26 cellular contexts compared by ENCODE assay signal in genomic region chr18:62454527-62454926, GRCh38.
DNase-seq lines count a peak whose midpoint lies in the region; ATAC-seq, FAIRE-seq and TF ChIP-seq lines count a peak whose summit lies in the region.
"Had no signal": no experiment of that assay in that cellular context is flagged by ENCODE, and none has a peak within 500 bp of the region (broad histone marks: within the 10 kb centered on the region; RNA-seq: fewer than 3 reads in every experiment).

No MANE protein-coding gene starts in this region.

- H2BK5ac ChIP-seq in neuronal stem cell (ENCODE audit: low read length), result no peak overlapping the region

- no peaks in the 10 kb centered on the region for H3K36me3 ChIP-seq in HepG2 (replicated peaks in 1 of 2; ENCODE audit: control insufficient read depth in 1 of 2, insufficient read depth in 2 of 2, low read length in 2 of 2)
- H3K36me3 ChIP-seq in right lobe of liver, result no peaks in the 10 kb centered on the region
- no peaks in the 10 kb centered on the region for H3K36me3 ChIP-seq in lung (ENCODE audit: control insufficient read depth in 2 of 2, insufficient read depth in 2 of 2, low read length in 2 of 2)
- no peaks in the 10 kb centered on the region for H3K36me3 ChIP-seq in neuronal stem cell (replicated peaks in 1 of 2; ENCODE audit: control insufficient read depth in 2 of 2, insufficient read depth in 2 of 2, low read length in 2 of 2)
- H3K36me3 ChIP-seq: BLaER1 treated with 17β-estradiol and CSF1 and Interleukin-3, amounts not matched to agents 10 nM and 100 nM had no signal

- no peak overlapping the region for H2BK12ac ChIP-seq in neuronal stem cell (ENCODE audit: low read length)

- H4K8ac ChIP-seq in neuronal stem cell (ENCODE audit: low read depth, low read length), result no peak overlapping the region

- H2AK5ac ChIP-seq in neuronal stem cell (ENCODE audit: low read depth, low read length), result no peak overlapping the region

- intact Hi-C loops in HepG2 (cut with micrococcal nuclease; ENCODE audit: unreplicated experiment) (no loop called here), right lobe of liver (cut with DNase I) (loop anchor here in 1 of 2 donors (10.0 kb wide), 1 partner anchor 50 kb away; no protein-coding TSS in a partner anchor)

- H3K18ac ChIP-seq in neuronal stem cell (ENCODE audit: low read length), result no peak overlapping the region

- H3K27ac Mint-ChIP-seq in osteocyte (ENCODE audit: unreplicated experiment), result no peak overlapping the region
- H3K27ac Mint-ChIP-seq: B cell; CD4-positive, alpha-beta memory T cell; CD4-positive, CD25-positive, alpha-beta regulatory T cell; CD8-positive, alpha-beta memory T cell had no signal

- H3K27me3 ChIP-seq in HepG2 (ENCODE audit: control insufficient read depth in 1 of 2, insufficient read depth in 2 of 2, low read length in 2 of 2), result no peaks in the 10 kb centered on the region
- H3K27me3 ChIP-seq in right lobe of liver, result no peaks in the 10 kb centered on the region
- H3K27me3 ChIP-seq in lung (ENCODE audit: control insufficient read depth, insufficient read depth), result no peaks in the 10 kb centered on the region
- H3K27me3 ChIP-seq in neuronal stem cell (ENCODE audit: control insufficient read depth in 3 of 3, insufficient read depth in 3 of 3, low read depth in 1 of 3, low read length in 3 of 3), result peaks cover 0 to 4% (median 0%) of the 10 kb centered on the region in 3 experiments
- H3K27me3 ChIP-seq: BLaER1 treated with 17β-estradiol and CSF1 and Interleukin-3, amounts not matched to agents 10 nM and 100 nM had no signal

- H3K79me2 ChIP-seq in HepG2 (ENCODE audit: insufficient read depth, low read length), result peaks cover 6% of the 10 kb centered on the region

- peak overlapping the region; percentile 56; the same call in 1 of the 2 replicates for H3K4me2 ChIP-seq in HepG2 (ENCODE audit: low read depth, low read length)
- H3K4me2 ChIP-seq in neuronal stem cell (ENCODE audit: insufficient read depth, low read length, poor library complexity, severe bottlenecking), result no peak overlapping the region
- H3K4me2 ChIP-seq: A549 had no signal

- no peak for ATAC-seq in HepG2
- ATAC-seq in right lobe of liver, result no peak
- ATAC-seq in lung (ENCODE audit: insufficient read depth, low FRiP score), result no peak
- ATAC-seq in HG03025 (IDR thresholded peaks at IDR 0.05; ENCODE audit: low FRiP score, unreplicated experiment), result no peak
- ATAC-seq: A549 had no signal

- no peaks in the 10 kb centered on the region for H4K20me1 ChIP-seq in HepG2 (ENCODE audit: insufficient read depth, low read length)
- H4K20me1 ChIP-seq: BLaER1 treated with 17β-estradiol and CSF1 and Interleukin-3, amounts not matched to agents 10 nM and 100 nM had no signal

- H4K91ac ChIP-seq in neuronal stem cell (ENCODE audit: low read depth, low read length, poor library complexity), result no peak overlapping the region

- H3K9ac ChIP-seq in HepG2 (ENCODE audit: insufficient read depth, low read depth, low read length), result peak overlapping the region; percentile 54; the same call in 1 of the 2 replicates
- H3K9ac ChIP-seq in neuronal stem cell (ENCODE audit: low read depth, low read length, poor library complexity), result no peak overlapping the region
- H3K9ac ChIP-seq: BLaER1 treated with 17β-estradiol and CSF1 and Interleukin-3, amounts not matched to agents 10 nM and 100 nM had no signal

- BruUV-seq in HepG2 (replicated peaks; lab: Mats Ljungman, UMichigan), result no TSS peak

- 80% methylated on average over 5 of the region's 5 CpGs for WGBS in HepG2 (ENCODE audit: low lambda C conversion rate)
- 85% methylated on average over 5 of the region's 5 CpGs for WGBS in right lobe of liver (ENCODE audit: insufficient coverage, low coverage, low lambda C conversion rate, missing lambda C conversion rate)
- 95% methylated on average over 5 of the region's 5 CpGs for WGBS in lung, 2 donors
- WGBS in neuronal stem cell (ENCODE audit: extremely low coverage in 2 of 2, insufficient read length in 2 of 2, insufficient replicate concordance in 1 of 2), 2 donors, result no CpG with 5 or more reads among the region's 5 CpGs

- TF ChIP-seq POLR2A in HepG2 (IDR thresholded peaks at IDR 0.05; ENCODE audit: insufficient read depth in 1 of 2, low read depth in 2 of 2, low read length in 2 of 2) (no peak), right lobe of liver (IDR thresholded peaks at IDR 0.05) (no peak)

- TF ChIP-seq CTCF in HepG2 (CRISPR knock-in tag; IDR thresholded peaks at IDR 0.05), result no peak
- no peak for TF ChIP-seq CTCF in right lobe of liver (IDR thresholded peaks at IDR 0.05)
- TF ChIP-seq CTCF in lung (IDR thresholded peaks at IDR 0.05; ENCODE audit: control extremely low read depth, extremely low read depth), result no peak
- no peak for TF ChIP-seq CTCF in osteocyte (IDR thresholded peaks at IDR 0.05)

- peaks cover 21% of the 10 kb centered on the region for H3K27me3 Mint-ChIP-seq in osteocyte (ENCODE audit: unreplicated experiment)

- CTCF ChIA-PET in HepG2 (lab: Yijun Ruan, JAX; ENCODE audit: low intra/inter-chr PET ratio, low total read pairs), result no interaction called here

- H3K27ac ChIP-seq in HepG2 (ENCODE audit: extremely low read length, insufficient read depth, low read length) (peak overlapping the region; percentile 86), right lobe of liver (no peak overlapping the region), lung (ENCODE audit: low read depth in 1 of 2, low read length in 1 of 2) (no peak overlapping the region), neuronal stem cell (replicated peaks; ENCODE audit: low read length) (no peak overlapping the region)
- H3K27ac ChIP-seq: 22Rv1, C4-2B had no signal

- H3K4ac ChIP-seq in neuronal stem cell (ENCODE audit: low read length), result no peak overlapping the region

- no peaks in the 10 kb centered on the region for H3K36me3 Mint-ChIP-seq in osteocyte (ENCODE audit: unreplicated experiment)
- H3K36me3 Mint-ChIP-seq: CD4-positive, alpha-beta memory T cell; CD4-positive, CD25-positive, alpha-beta regulatory T cell; CD8-positive, alpha-beta memory T cell had no signal

- peaks cover 2% of the 10 kb centered on the region for H3K9me3 Mint-ChIP-seq in osteocyte (ENCODE audit: unreplicated experiment)
- H3K9me3 Mint-ChIP-seq: CD8-positive, alpha-beta memory T cell had no signal

- no peak overlapping the region for H2AFZ ChIP-seq in HepG2 (ENCODE audit: low read length)
- H2AFZ ChIP-seq in neuronal stem cell (ENCODE audit: low read length), result no peak overlapping the region

- TF ChIP-seq EP300 in HepG2 (IDR thresholded peaks at IDR 0.05; ENCODE audit: low read depth in 2 of 2, low read length in 2 of 2) (no peak), HepG2 (CRISPR knock-in tag; IDR thresholded peaks at IDR 0.05; ENCODE audit: borderline replicate concordance) (no peak)

- H2BK120ac ChIP-seq in neuronal stem cell (ENCODE audit: low read depth, low read length), result no peak overlapping the region

- no peak overlapping the region for H2BK15ac ChIP-seq in neuronal stem cell (ENCODE audit: low read length)

- H3K4me3 ChIP-seq in HepG2 (replicated peaks in 1 of 3; ENCODE audit: insufficient read depth in 1 of 3, low read depth in 2 of 3, low read length in 3 of 3) (no peak overlapping the region), right lobe of liver (no peak overlapping the region), lung (no peak overlapping the region), neuronal stem cell (ENCODE audit: low read length in 2 of 2) (no peak overlapping the region)
- H3K4me3 ChIP-seq: A549; BLaER1 treated with 17β-estradiol and CSF1 and Interleukin-3, amounts not matched to agents 10 nM and 100 nM; GM12878 had no signal

- H3K14ac ChIP-seq in neuronal stem cell (ENCODE audit: low read length), result no peak overlapping the region

- FAIRE-seq in HepG2 (lab: Jason Lieb, UNC), result no peak
- FAIRE-seq: A549, GM12878, GM12892 had no signal

- TF ChIP-seq RAD21 in HepG2 (CRISPR knock-in tag; IDR thresholded peaks at IDR 0.05), result no peak

- H3K9me3 ChIP-seq in HepG2 (ENCODE audit: low read length), result no peaks in the 10 kb centered on the region
- H3K9me3 ChIP-seq in right lobe of liver, result no peaks in the 10 kb centered on the region
- H3K9me3 ChIP-seq in lung (ENCODE audit: control insufficient read depth in 2 of 2, insufficient read depth in 1 of 2, low read length in 1 of 2), result no peaks in the 10 kb centered on the region
- H3K9me3 ChIP-seq in neuronal stem cell (replicated peaks in 1 of 2; ENCODE audit: control insufficient read depth in 2 of 2, insufficient read depth in 1 of 2, low read depth in 1 of 2, low read length in 2 of 2), result peaks cover 0 to 2% of the 10 kb centered on the region in 2 donors

- H3K23ac ChIP-seq in neuronal stem cell (ENCODE audit: low read depth, low read length, poor library complexity), result no peak overlapping the region

- no peaks in the 10 kb centered on the region for H3K79me1 ChIP-seq in neuronal stem cell (ENCODE audit: low read depth, low read length)

- H3K4me3 Mint-ChIP-seq in osteocyte (ENCODE audit: unreplicated experiment), result no peak overlapping the region
- H3K4me3 Mint-ChIP-seq: B cell; CD4-positive, alpha-beta memory T cell; CD4-positive, CD25-positive, alpha-beta regulatory T cell; CD8-positive, alpha-beta memory T cell had no signal

- H3K4me1 ChIP-seq in HepG2 (ENCODE audit: insufficient read depth, low read length), result peaks cover 96% of the 10 kb centered on the region
- H3K4me1 ChIP-seq in right lobe of liver, result peaks cover 0 to 62% (median 17%) of the 10 kb centered on the region in 4 donors
- peaks cover 0 to 7% of the 10 kb centered on the region in 2 donors for H3K4me1 ChIP-seq in lung (ENCODE audit: control insufficient read depth in 2 of 2, insufficient read depth in 2 of 2, low read length in 2 of 2)
- H3K4me1 ChIP-seq in neuronal stem cell (ENCODE audit: control insufficient read depth in 2 of 2, insufficient read depth in 1 of 2, low read depth in 1 of 2, low read length in 2 of 2), result no peaks in the 10 kb centered on the region

- DNase-seq in HepG2 (ENCODE audit: low spot score), result no peak
- DNase-seq in right lobe of liver, result no peak
- DNase-seq in lung (ENCODE audit: low spot score), result peak; percentile 16
- peak; percentile 44 for DNase-seq in osteocyte (ENCODE audit: extremely low spot score, unreplicated experiment)
- no peak for DNase-seq in NCI-H2029 treated with DMSO at 0.1 percent for 48 hours (lab: John Stamatoyannopoulos, UW)
- no peak for DNase-seq in neuronal stem cell (ENCODE audit: low spot score)
- DNase-seq: AML-193; CD4-positive, alpha-beta memory T cell; CD4-positive, CD25-positive, alpha-beta regulatory T cell; CD8-positive, alpha-beta memory T cell; COR-L47; DMS 273 treated with DMSO at 0.1 percent for 48 hours; DMS153; DMS53; DMS79; DND-41; EL; GDM1 had no signal

- in situ Hi-C loops in HepG2 (cut with HindIII; ENCODE audit: extremely low pct_ligation_motif_present, low pct_unique_long_range_greater_than_20kb), result loop anchor here (10.0 kb wide), 1 partner anchor 70 kb away; the partner anchor contains the start of gene ZCCHC2

- H3K4me1 Mint-ChIP-seq in osteocyte (ENCODE audit: unreplicated experiment), result peaks cover 10% of the 10 kb centered on the region

- POLR2A ChIA-PET in HepG2 (lab: Yijun Ruan, JAX), result interaction anchor here (2.4 to 4.6 kb wide), 2 partner anchors 29 to 68 kb away, joined by 8 to 41 read pairs; partner anchors contain the start of gene ZCCHC2

TF ChIP-seq in HepG2, 621 proteins besides CTCF, POLR2A, EP300 and RAD21 (continues in another document):
- TF ChIP-seq KDM3A (CRISPR knock-in tag; IDR thresholded peaks at IDR 0.05; ENCODE audit: low read depth), result no peak
- no peak for TF ChIP-seq FOXA3 (CRISPR knock-in tag; IDR thresholded peaks at IDR 0.05)
- TF ChIP-seq SNAPC2 (CRISPR knock-in tag; IDR thresholded peaks at IDR 0.05), result no peak
- TF ChIP-seq ZNF878 (CRISPR knock-in tag; IDR thresholded peaks at IDR 0.05), result no peak

Comparison
In these comparisons a context has a peak if more than half of its experiments do, and no peak if none do; other contexts are left out.
1. DNase-seq: peak in lung (single experiment) and osteocyte (single experiment); none in HepG2 (single experiment), right lobe of liver (0 of 3), NCI-H2029 treated with DMSO at 0.1 percent for 48 hours (single experiment) and neuronal stem cell (single experiment).